ENCODE assay signal across 14 cellular contexts in genomic region chr6:157151989-157152388, GRCh38.
DNase-seq lines count a peak whose midpoint lies in the region; ATAC-seq, FAIRE-seq and TF ChIP-seq lines count a peak whose summit lies in the region.
"Had no signal": no experiment of that assay in that cellular context is flagged by ENCODE, and none has a peak within 500 bp of the region (broad histone marks: within the 10 kb centered on the region; RNA-seq: fewer than 3 reads in every experiment).

No MANE protein-coding gene starts in this region.

- no peak overlapping the region for H3K4me3 ChIP-seq in choroid plexus epithelial cell (ENCODE audit: low read depth, low read length)

- FAIRE-seq in RCC 7860 (lab: Jason Lieb, UNC) = peak; percentile 56

- DNase-seq in EH (ENCODE audit: low read depth) = peak; percentile 70
- DNase-seq in RCC 7860 (ENCODE audit: low spot score) = peak; percentile 42
- DNase-seq in choroid plexus epithelial cell (ENCODE audit: low read depth) = peak; percentile 81
- DNase-seq in non-pigmented ciliary epithelial cell (ENCODE audit: low read depth) = peak; percentile 89
- DNase-seq in NOMO-1 treated with dmso at 0.1 percent for 144 hours (lab: John Stamatoyannopoulos, UW; ENCODE audit: unreplicated experiment) = no peak
- DNase-seq in T1000 (lab: John Stamatoyannopoulos, UW) = no peak
- no peak for DNase-seq in hippocampal formation (lab: John Stamatoyannopoulos, UW)
- DNase-seq: activated CD4-positive, alpha-beta T cell treated with anti-CD3 and anti-CD28 coated beads, Interleukin-2, amount 10 ng/mL, durations not matched to agents 7 days and 5 days; activated effector memory CD4-positive, alpha-beta T cell treated with anti-CD3 and anti-CD28 coated beads, Interleukin-2, amount 50 U/mL, for 16 hours; central memory CD4-positive, alpha-beta T cell; erythroblast; stimulated activated CD4-positive, alpha-beta T cell treated with anti-CD3 and anti-CD28 coated beads, Interleukin-4, amount 100 ng/mL, for 4 hours; stimulated activated naive CD8-positive, alpha-beta T cell treated with anti-CD3 and anti-CD28 coated beads, Interleukin-15, Interleukin-2, amounts not matched to agents 100 U/mL and 50 U/mL, for 24 hours had no signal

- no peak for ATAC-seq in HG03039 (IDR thresholded peaks at IDR 0.05; ENCODE audit: unreplicated experiment)
- ATAC-seq: stimulated activated naive CD8-positive, alpha-beta T cell treated with anti-CD3 and anti-CD28 coated beads, Interleukin-15, Interleukin-2, amounts not matched to agents 100 U/mL and 50 U/mL, for 24 hours had no signal

- no peak for TF ChIP-seq CTCF in choroid plexus epithelial cell (conservative IDR thresholded peaks at IDR 0.05; ENCODE audit: low read depth, low read length)

Comparison
In these comparisons a context has a peak if more than half of its experiments do, and no peak if none do; other contexts are left out.
1. DNase-seq: peak in EH (single experiment), RCC 7860 (single experiment), choroid plexus epithelial cell (single experiment) and non-pigmented ciliary epithelial cell (single experiment); none in NOMO-1 treated with dmso at 0.1 percent for 144 hours (single experiment), T1000 (single experiment) and hippocampal formation (0 of 2).